ENCODE assay signal across 8 cellular contexts in genomic region chr1:941588-942383, GRCh38. TPM values are rescaled to one million over a fixed set of nuclear protein-coding genes. Genes with fewer than 3 reads are reported as not detected.
DNase-seq lines count a peak whose midpoint lies in the region; ATAC-seq and TF ChIP-seq lines count a peak whose summit lies in the region.

No MANE protein-coding gene starts in this region.

- H3K4me1 ChIP-seq in GM23248 (ENCODE audit: insufficient read depth), result peaks cover 25% of the 10 kb centered on the region; the same call in 1 of the 2 replicates

- peaks cover 0 to 6% (median 0%) of the 10 kb centered on the region in 5 experiments for H3K9me3 Mint-ChIP-seq in brain
- no peaks in the 10 kb centered on the region for H3K9me3 Mint-ChIP-seq in stimulated activated memory B cell treated with anti-CD40 and anti-IgM and Interleukin-4, amounts not matched to agents 10 μg/mL and 1 μg/mL and 100 μg/mL, for 72 hours

- H3K27ac ChIP-seq in GM23248, result peak overlapping the region; percentile 73

- H3K27ac Mint-ChIP-seq in brain, result peak overlapping the region in 2 of 5 experiments; percentile 83 to 92
- no peak overlapping the region for H3K27ac Mint-ChIP-seq in stimulated activated memory B cell treated with anti-CD40 and anti-IgM and Interleukin-4, amounts not matched to agents 10 μg/mL and 1 μg/mL and 100 μg/mL, for 72 hours

- H3K9me2 ChIP-seq in GM23248 (ENCODE audit: insufficient read depth), result no peaks in the 10 kb centered on the region

- no peaks in the 10 kb centered on the region for H3K9me3 ChIP-seq in GM23248 (ENCODE audit: low read depth)

- no peak for ATAC-seq in stimulated activated memory B cell treated with anti-CD40 and anti-IgM and Interleukin-4, amounts not matched to agents 10 μg/mL and 1 μg/mL and 100 μg/mL, for 72 hours
- ATAC-seq in HG03432 (IDR thresholded peaks at IDR 0.05; ENCODE audit: unreplicated experiment), result no peak

- H3F3A ChIP-seq in GM23248 (ENCODE audit: insufficient read depth), result peaks cover 16% of the 10 kb centered on the region; the same call in 1 of the 2 replicates

- no peaks in the 10 kb centered on the region for H3K36me3 ChIP-seq in GM23248 (ENCODE audit: low read depth)

- no peaks in the 10 kb centered on the region for H3K79me2 ChIP-seq in GM23248 (ENCODE audit: insufficient read depth)

- no peak for TF ChIP-seq CTCF in brain (conservative IDR thresholded peaks at IDR 0.05)

- peak overlapping the region; percentile 70 for H3K9ac ChIP-seq in GM23248

- peaks cover 7% of the 10 kb centered on the region for H3K36me3 Mint-ChIP-seq in brain
- H3K36me3 Mint-ChIP-seq in stimulated activated memory B cell treated with anti-CD40 and anti-IgM and Interleukin-4, amounts not matched to agents 10 μg/mL and 1 μg/mL and 100 μg/mL, for 72 hours, result peaks cover 30% of the 10 kb centered on the region

- in situ Hi-C loops in GM23248 (cut with MboI), result no loop called here

- peaks cover 34% of the 10 kb centered on the region for H3K27me3 Mint-ChIP-seq in brain
- H3K27me3 Mint-ChIP-seq in stimulated activated memory B cell treated with anti-CD40 and anti-IgM and Interleukin-4, amounts not matched to agents 10 μg/mL and 1 μg/mL and 100 μg/mL, for 72 hours, result peaks cover 38% of the 10 kb centered on the region

- WGBS in GM23248 (ENCODE audit: low coverage in 1 of 2, low lambda C conversion rate in 2 of 2, missing lambda C conversion rate in 2 of 2), 2 experiments, result 2% methylated on average over 20 to 63 of the region's 98 CpGs

- H3K4me1 Mint-ChIP-seq in brain, result peaks cover 51% of the 10 kb centered on the region
- peaks cover 21% of the 10 kb centered on the region for H3K4me1 Mint-ChIP-seq in stimulated activated memory B cell treated with anti-CD40 and anti-IgM and Interleukin-4, amounts not matched to agents 10 μg/mL and 1 μg/mL and 100 μg/mL, for 72 hours

- H3K27me3 ChIP-seq in GM23248 (replicated peaks; ENCODE audit: insufficient read depth), result no peaks in the 10 kb centered on the region

- peak overlapping the region; percentile 43 for H3K4me2 ChIP-seq in GM23248 (ENCODE audit: unreplicated experiment)

- peak overlapping the region; percentile 57 for H3K4me3 ChIP-seq in GM23248

- H2AFZ ChIP-seq in GM23248, result peak overlapping the region; percentile 53; the same call in 1 of the 2 replicates

- peak; percentile 92 for DNase-seq in AG08396 (ENCODE audit: low spot score)
- peak; percentile 95 for DNase-seq in GM23248
- DNase-seq in NCI-H82 treated with DMSO at 0.1 percent for 48 hours (lab: John Stamatoyannopoulos, UW; ENCODE audit: unreplicated experiment), result peak; percentile 90
- DNase-seq in iPS-NIHi11 (ENCODE audit: low spot score), result peak; percentile 86
- no peak for DNase-seq in OCI-M2 (lab: John Stamatoyannopoulos, UW; ENCODE audit: unreplicated experiment)

- H3K4me3 Mint-ChIP-seq in brain, result peak overlapping the region; percentile 72 to 83 (median 79)
- H3K4me3 Mint-ChIP-seq in stimulated activated memory B cell treated with anti-CD40 and anti-IgM and Interleukin-4, amounts not matched to agents 10 μg/mL and 1 μg/mL and 100 μg/mL, for 72 hours, result peak overlapping the region; percentile 74

- no peaks in the 10 kb centered on the region for H4K20me1 ChIP-seq in GM23248 (ENCODE audit: insufficient read depth)

RNA-seq across cellular contexts. Expression of gene NOC2L, which starts 17.3 kb away (rescaled TPM):
- total RNA-seq in GM23248 (2014; rRNA removed; shearing (Covaris generic)), result 66.4 and 67.3 TPM in 2 replicates
- polyA plus RNA-seq in GM23248 (2016; fragmentation: Nextera tagmentation; extraction: Ambion mirVana) (64.0 and 65.0 TPM in 2 replicates), brain (ENCODE audit: insufficient read depth, low read depth, low replicate concordance) (85.8 TPM)

RNA-seq across cellular contexts. Expression of gene SAMD11, which starts 18.1 kb away (rescaled TPM):
- 40.9 and 68.3 TPM in 2 replicates for total RNA-seq in GM23248 (2014; rRNA removed; shearing (Covaris generic))
- polyA plus RNA-seq in GM23248 (2016; fragmentation: Nextera tagmentation; extraction: Ambion mirVana), result 8.0 and 8.2 TPM in 2 replicates
- 2.4 TPM for polyA plus RNA-seq in brain (ENCODE audit: insufficient read depth, low read depth, low replicate concordance)

RNA-seq across cellular contexts. Expression of gene KLHL17, which starts 18.6 kb away (rescaled TPM):
- total RNA-seq in GM23248 (2014; rRNA removed; shearing (Covaris generic)), result 19.2 and 23.3 TPM in 2 replicates
- polyA plus RNA-seq in GM23248 (2016; fragmentation: Nextera tagmentation; extraction: Ambion mirVana) (4.7 and 5.5 TPM in 2 replicates), brain (ENCODE audit: insufficient read depth, low read depth, low replicate concordance) (5.6 TPM)

RNA-seq across cellular contexts. Expression of gene PLEKHN1, which starts 24.5 kb away (rescaled TPM):
- 1.4 and 2.1 TPM in 2 replicates for total RNA-seq in GM23248 (2014; rRNA removed; shearing (Covaris generic))
- polyA plus RNA-seq in GM23248 (2016; fragmentation: Nextera tagmentation; extraction: Ambion mirVana), result 1.7 and 2.5 TPM in 2 replicates
- polyA plus RNA-seq in brain (ENCODE audit: insufficient read depth, low read depth, low replicate concordance), result not detected

RNA-seq across cellular contexts. Expression of gene PERM1, which starts 40.1 kb away (rescaled TPM):
- not detected in 2 replicates for total RNA-seq in GM23248 (2014; rRNA removed; shearing (Covaris generic))
- polyA plus RNA-seq in GM23248 (2016; fragmentation: Nextera tagmentation; extraction: Ambion mirVana) (0.45 and 0.61 TPM in 2 replicates), brain (ENCODE audit: insufficient read depth, low read depth, low replicate concordance) (not detected)
